26 cellular contexts compared by ENCODE assay signal in the genomic region with DNA sequence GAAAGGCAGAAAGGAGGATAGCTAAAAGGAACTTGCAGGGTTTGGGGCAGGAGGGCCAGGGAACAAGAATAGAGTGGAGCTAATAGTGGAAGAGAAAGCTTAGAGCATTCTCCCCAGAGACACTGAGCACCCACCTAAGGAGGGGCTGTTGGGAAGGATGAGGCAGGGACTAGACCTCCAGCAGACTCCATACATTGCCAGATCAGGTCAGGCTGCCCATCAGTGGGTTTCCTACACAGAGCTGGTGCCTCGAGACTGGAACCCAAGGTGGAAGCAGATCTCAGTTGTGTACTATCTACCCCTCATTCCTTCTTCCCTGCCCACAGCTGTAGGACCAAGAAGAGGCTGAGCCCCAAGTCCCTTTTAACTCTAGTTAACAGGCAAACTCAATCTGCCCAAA.
DNase-seq lines count a peak whose midpoint lies in the region; ATAC-seq, FAIRE-seq and TF ChIP-seq lines count a peak whose summit lies in the region.
"Had no signal": no experiment of that assay in that cellular context is flagged by ENCODE, and none has a peak within 500 bp of the region (broad histone marks: within the 10 kb centered on the region; RNA-seq: fewer than 3 reads in every experiment).

No MANE protein-coding gene starts in this region.

- H3K27me3 ChIP-seq in heart right ventricle (no peaks in the 10 kb centered on the region), ascending aorta (no peaks in the 10 kb centered on the region), pancreas (no peaks in the 10 kb centered on the region)
- H3K27me3 ChIP-seq: Peyer's patch had no signal

- peak; percentile 33 for DNase-seq in cardiac septum (ENCODE audit: low spot score)
- no peak for DNase-seq in heart right ventricle
- no peak for DNase-seq in ascending aorta (ENCODE audit: low spot score in 2 of 2)
- peak; percentile 74 for DNase-seq in mesenteric fat pad (ENCODE audit: low spot score)
- peak; percentile 52 for DNase-seq in posterior vena cava (ENCODE audit: low spot score)
- no peak for DNase-seq in MV-4-11 (lab: John Stamatoyannopoulos, UW)
- no peak for DNase-seq in pancreas
- no peak for DNase-seq in NCI-H2171 (lab: John Stamatoyannopoulos, UW)
- DNase-seq: 8988T; AML-193; C1 segment of cervical spinal cord; Calu3; CD8-positive, alpha-beta memory T cell; DMS153; GOT3; HCEC 1CT; NCI-H1092 treated with DMSO at 0.1 percent for 48 hours; NCI-H1436 treated with DMSO at 0.1 percent for 48 hours; NCI-H1930; NCI-H2227 treated with DMSO at 0.1 percent for 48 hours; NCI-H524; NCI-H82 had no signal

- H3K4me1 ChIP-seq in heart right ventricle (peaks cover 37 to 74% (median 52%) of the 10 kb centered on the region in 9 donors), ascending aorta (peaks cover 32 to 52% of the 10 kb centered on the region in 2 donors), pancreas (peaks cover 0 to 19% (median 0%) of the 10 kb centered on the region in 3 donors)

- 97 to 100% methylated on average over 1 of the region's 1 CpG for WGBS in heart right ventricle, 2 donors
- WGBS in pancreas, 2 donors: 76 to 82% methylated on average over 1 of the region's 1 CpG

- TF ChIP-seq CTCF in heart right ventricle (IDR thresholded peaks at IDR 0.05) (no peak), ascending aorta (IDR thresholded peaks at IDR 0.05) (no peak), pancreas (IDR thresholded peaks at IDR 0.05) (no peak)

- ATAC-seq in heart right ventricle: no peak
- no peak for ATAC-seq in pancreas
- ATAC-seq: Right ventricle myocardium inferior had no signal

- H3K9me3 ChIP-seq in heart right ventricle (no peaks in the 10 kb centered on the region), ascending aorta (no peaks in the 10 kb centered on the region), pancreas (no peaks in the 10 kb centered on the region)
- H3K9me3 ChIP-seq: Peyer's patch had no signal

- no peaks in the 10 kb centered on the region for H3K36me3 ChIP-seq in heart right ventricle
- no peaks in the 10 kb centered on the region for H3K36me3 ChIP-seq in ascending aorta
- no peaks in the 10 kb centered on the region for H3K36me3 ChIP-seq in pancreas
- H3K36me3 ChIP-seq: Peyer's patch had no signal

- H3K4me3 ChIP-seq in heart right ventricle (no peak overlapping the region), ascending aorta (no peak overlapping the region), pancreas (no peak overlapping the region)
- H3K4me3 ChIP-seq: Peyer's patch had no signal

- peak overlapping the region in 4 of 10 donors; percentile 10 to 77 (median 21) for H3K27ac ChIP-seq in heart right ventricle
- peak overlapping the region; percentile 90 to 99 for H3K27ac ChIP-seq in ascending aorta
- H3K27ac ChIP-seq in pancreas: no peak overlapping the region
- H3K27ac ChIP-seq: Peyer's patch had no signal

- intact Hi-C loops in cardiac septum (cut with DNase I) (no loop called here), heart right ventricle (cut with DNase I) (no loop called here), ascending aorta (cut with DNase I) (no loop called here), posterior vena cava (cut with DNase I) (loop anchor here in 1 of 2 donors (5.0 kb wide), 1 partner anchor 144 kb away; no protein-coding TSS in a partner anchor), pancreas (cut with DNase I) (no loop called here)

- FAIRE-seq in pancreas (lab: Jason Lieb, UNC): no peak
- FAIRE-seq: G401.6, GM18507 had no signal

Comparison
In these comparisons a context has a peak if more than half of its experiments do, and no peak if none do; other contexts are left out.
1. DNase-seq: peak in cardiac septum (single experiment), mesenteric fat pad (single experiment) and posterior vena cava (single experiment); none in heart right ventricle (0 of 2), ascending aorta (0 of 2), MV-4-11 (single experiment), pancreas (0 of 6) and NCI-H2171 (single experiment).
2. H3K27ac ChIP-seq: peak in ascending aorta (2 of 2); none in pancreas (0 of 4).